1 cellular context compared by ENCODE assay signal in genomic region chr16:13331918-13332317, GRCh38.
TF ChIP-seq lines count a peak whose summit lies in the region.

No MANE protein-coding gene starts in this region.

TF ChIP-seq in K562, 482 proteins besides CTCF, POLR2A, EP300 and RAD21:
- TF ChIP-seq JUND (IDR thresholded peaks at IDR 0.05; ENCODE audit: borderline replicate concordance, low read depth, low read length), result no peak
- TF ChIP-seq JUND (tag; IDR thresholded peaks at IDR 0.05; ENCODE audit: borderline replicate concordance, low read depth, low read length), result no peak
- TF ChIP-seq NFE2 (IDR thresholded peaks at IDR 0.05; ENCODE audit: low read depth), result no peak
- no peak for TF ChIP-seq ZNF717 (CRISPR knock-in tag; IDR thresholded peaks at IDR 0.05)
- no peak for TF ChIP-seq SMARCB1 (IDR thresholded peaks at IDR 0.05; ENCODE audit: insufficient read length, low read depth)
- no peak for TF ChIP-seq YBX1 (IDR thresholded peaks at IDR 0.05)
- TF ChIP-seq, protein P1, sequence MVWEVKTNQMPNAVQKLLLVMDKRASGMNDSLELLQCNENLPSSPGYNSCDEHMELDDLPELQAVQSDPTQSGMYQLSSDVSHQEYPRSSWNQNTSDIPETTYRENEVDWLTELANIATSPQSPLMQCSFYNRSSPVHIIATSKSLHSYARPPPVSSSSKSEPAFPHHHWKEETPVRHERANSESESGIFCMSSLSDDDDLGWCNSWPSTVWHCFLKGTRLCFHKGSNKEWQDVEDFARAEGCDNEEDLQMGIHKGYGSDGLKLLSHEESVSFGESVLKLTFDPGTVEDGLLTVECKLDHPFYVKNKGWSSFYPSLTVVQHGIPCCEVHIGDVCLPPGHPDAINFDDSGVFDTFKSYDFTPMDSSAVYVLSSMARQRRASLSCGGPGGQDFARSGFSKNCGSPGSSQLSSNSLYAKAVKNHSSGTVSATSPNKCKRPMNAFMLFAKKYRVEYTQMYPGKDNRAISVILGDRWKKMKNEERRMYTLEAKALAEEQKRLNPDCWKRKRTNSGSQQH (CRISPR knock-in tag; IDR thresholded peaks at IDR 0.05), result no peak
- TF ChIP-seq TCF7 (IDR thresholded peaks at IDR 0.05; ENCODE audit: borderline replicate concordance), result no peak
- no peak for TF ChIP-seq SMARCA4 (IDR thresholded peaks at IDR 0.05)
- TF ChIP-seq ZSCAN29 (IDR thresholded peaks at IDR 0.05), result no peak
- no peak for TF ChIP-seq HMG20B (CRISPR knock-in tag; IDR thresholded peaks at IDR 0.05)
- no peak for TF ChIP-seq ELF4 (CRISPR knock-in tag; IDR thresholded peaks at IDR 0.05)
- no peak for TF ChIP-seq TARDBP (IDR thresholded peaks at IDR 0.05)
- no peak for TF ChIP-seq RBM39 (optimal IDR thresholded peaks at IDR 0.05; ENCODE audit: low read depth, low read length)
- no peak for TF ChIP-seq SREBF1 (IDR thresholded peaks at IDR 0.05; ENCODE audit: borderline replicate concordance, low read depth, low read length)
